In the genomic region with DNA sequence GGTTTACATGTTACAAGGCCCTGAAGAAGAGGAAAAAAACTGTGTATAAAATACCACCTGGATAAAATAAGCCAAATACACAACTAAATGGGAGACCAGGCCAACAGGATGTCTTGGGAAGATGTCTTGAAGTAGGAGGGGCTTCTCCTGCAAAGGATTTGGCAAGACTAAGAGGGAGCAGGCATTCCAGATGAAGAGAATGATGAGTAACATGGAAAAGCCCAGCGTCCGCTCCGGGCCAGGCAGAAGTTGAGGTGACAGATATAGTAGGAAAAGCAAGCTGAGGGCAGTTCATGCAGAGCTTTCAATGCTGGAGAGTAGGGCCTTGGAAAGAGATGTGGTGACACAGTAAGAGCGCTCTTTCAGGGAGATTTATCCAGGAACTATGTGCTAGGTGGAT, we compare ENCODE assay signal across 17 cellular contexts.
"Had no signal": no experiment of that assay in that cellular context is flagged by ENCODE, and none has a peak within 500 bp of the region (broad histone marks: within the 10 kb centered on the region; RNA-seq: fewer than 3 reads in every experiment).

No MANE protein-coding gene starts in this region.

- H3K4me3 ChIP-seq: esophagus muscularis mucosa, heart left ventricle, psoas muscle, right lobe of liver, tibial artery, vagina had no signal

- ATAC-seq: activated CD8-positive, alpha-beta memory T cell treated with anti-CD3 and anti-CD28 coated beads, Interleukin-2, amount 10 ng/mL, durations not matched to agents 7 days and 5 days; activated T-cell treated with anti-CD3 and anti-CD28 coated beads, Interleukin-2, amount 50 U/mL, for 4 hours; heart left ventricle; left lobe of liver; natural killer cell; psoas muscle; right lobe of liver; stimulated activated effector memory CD8-positive, alpha-beta T cell treated with anti-CD3 and anti-CD28 coated beads, Interleukin-12 subunit alpha, Interleukin-12 subunit beta, amount 100 ng/mL, for 72 hours had no signal

- H3K27ac ChIP-seq: esophagus muscularis mucosa, heart left ventricle, psoas muscle, right lobe of liver, tibial artery, vagina had no signal

- H3K4me1 ChIP-seq: esophagus muscularis mucosa, heart left ventricle, psoas muscle, tibial artery, vagina had no signal

- H3K9me3 ChIP-seq: esophagus muscularis mucosa, heart left ventricle, psoas muscle, right lobe of liver, tibial artery, vagina had no signal

- H3K27me3 ChIP-seq: esophagus muscularis mucosa, right lobe of liver, tibial artery, vagina had no signal

- FAIRE-seq: frontal cortex, islet of Langerhans, TTC549 had no signal

- DNase-seq: activated CD4-positive, alpha-beta T cell treated with anti-CD3 and anti-CD28 coated beads, Interleukin-2, amount 50 U/mL, for 4 hours; activated CD8-positive, alpha-beta memory T cell treated with anti-CD3 and anti-CD28 coated beads, Interleukin-2, amount 10 ng/mL, durations not matched to agents 7 days and 5 days; activated gamma-delta T cell; activated T-cell treated with anti-CD3 and anti-CD28 coated beads, Interleukin-2, amount 50 U/mL, for 4 hours; heart left ventricle; mammary epithelial cell; natural killer cell; psoas muscle had no signal

- H3K36me3 ChIP-seq: esophagus muscularis mucosa, heart left ventricle, right lobe of liver, tibial artery, vagina had no signal
